Comparison of ENCODE assay signal across 10 cellular contexts in genomic region chr11:74634537-74634936, GRCh38. TPM values are rescaled to one million over a fixed set of nuclear protein-coding genes. Genes with fewer than 3 reads are reported as not detected.
A peak's percentile ranks its signal among the peaks of the same experiment; 100 is the strongest.
DNase-seq lines count a peak whose midpoint lies in the region; ATAC-seq lines count a peak whose summit lies in the region.
"Had no signal": no experiment of that assay in that cellular context is flagged by ENCODE, and none has a peak within 500 bp of the region (broad histone marks: within the 10 kb centered on the region; RNA-seq: fewer than 3 reads in every experiment).

No MANE protein-coding gene starts in this region.

- DNase-seq in EH (ENCODE audit: low read depth) (peak; percentile 38), NCI-H226 (peak; percentile 64), epithelial cell of prostate (ENCODE audit: low read depth, low spot score) (peak; percentile 87), non-pigmented ciliary epithelial cell (ENCODE audit: low read depth) (peak; percentile 38)

- H3K36me3 Mint-ChIP-seq in activated T-helper 17 cell treated with anti-CD3 and anti-CD28 coated beads, Interleukin-2, amount 50 U/mL, for 72 hours (ENCODE audit: low read depth) = peaks cover 99% of the 10 kb centered on the region

- no peaks in the 10 kb centered on the region for H3K4me1 Mint-ChIP-seq in activated T-helper 17 cell treated with anti-CD3 and anti-CD28 coated beads, Interleukin-2, amount 50 U/mL, for 72 hours

- no peaks in the 10 kb centered on the region for H3K27me3 Mint-ChIP-seq in activated T-helper 17 cell treated with anti-CD3 and anti-CD28 coated beads, Interleukin-2, amount 50 U/mL, for 72 hours
- H3K27me3 Mint-ChIP-seq: dendritic cell treated with granulocyte-macrophage colony-stimulating factor and Interleukin-4, amounts not matched to agents 40 ng/mL and 50 ng/mL, for 4 days had no signal

- no peaks in the 10 kb centered on the region for H3K9me3 Mint-ChIP-seq in activated T-helper 17 cell treated with anti-CD3 and anti-CD28 coated beads, Interleukin-2, amount 50 U/mL, for 72 hours
- H3K9me3 Mint-ChIP-seq: dendritic cell treated with granulocyte-macrophage colony-stimulating factor and Interleukin-4, amounts not matched to agents 40 ng/mL and 50 ng/mL, for 4 days had no signal

- no peak overlapping the region for H3K4me3 Mint-ChIP-seq in activated T-helper 17 cell treated with anti-CD3 and anti-CD28 coated beads, Interleukin-2, amount 50 U/mL, for 72 hours
- H3K4me3 Mint-ChIP-seq: dendritic cell treated with granulocyte-macrophage colony-stimulating factor and Interleukin-4, amounts not matched to agents 40 ng/mL and 50 ng/mL, for 4 days had no signal

- ATAC-seq in activated T-helper 17 cell treated with anti-CD3 and anti-CD28 coated beads, Interleukin-2, amount 50 U/mL, for 72 hours (replicated peaks) = no peak
- ATAC-seq in GM19463 (IDR thresholded peaks at IDR 0.05; ENCODE audit: unreplicated experiment) (no peak), HG02678 (IDR thresholded peaks at IDR 0.05; ENCODE audit: unreplicated experiment) (no peak), GM21576 (IDR thresholded peaks at IDR 0.05; ENCODE audit: unreplicated experiment) (no peak)

- H3K27ac Mint-ChIP-seq in activated T-helper 17 cell treated with anti-CD3 and anti-CD28 coated beads, Interleukin-2, amount 50 U/mL, for 72 hours = no peak overlapping the region
- H3K27ac Mint-ChIP-seq: dendritic cell treated with granulocyte-macrophage colony-stimulating factor and Interleukin-4, amounts not matched to agents 40 ng/mL and 50 ng/mL, for 4 days had no signal

- peak overlapping the region; percentile 76 for H3K27ac ChIP-seq in epithelial cell of prostate
- H3K27ac ChIP-seq: SJSA1 had no signal

RNA-seq across cellular contexts. Expression of gene POLD3, which starts 42.2 kb away (rescaled TPM):
- 10 to 100 TPM; 46.0 to 54.3 TPM for total RNA-seq in activated T-helper 17 cell treated with anti-CD3 and anti-CD28 coated beads, Interleukin-2, amount 50 U/mL, for 72 hours
